In the genomic region with DNA sequence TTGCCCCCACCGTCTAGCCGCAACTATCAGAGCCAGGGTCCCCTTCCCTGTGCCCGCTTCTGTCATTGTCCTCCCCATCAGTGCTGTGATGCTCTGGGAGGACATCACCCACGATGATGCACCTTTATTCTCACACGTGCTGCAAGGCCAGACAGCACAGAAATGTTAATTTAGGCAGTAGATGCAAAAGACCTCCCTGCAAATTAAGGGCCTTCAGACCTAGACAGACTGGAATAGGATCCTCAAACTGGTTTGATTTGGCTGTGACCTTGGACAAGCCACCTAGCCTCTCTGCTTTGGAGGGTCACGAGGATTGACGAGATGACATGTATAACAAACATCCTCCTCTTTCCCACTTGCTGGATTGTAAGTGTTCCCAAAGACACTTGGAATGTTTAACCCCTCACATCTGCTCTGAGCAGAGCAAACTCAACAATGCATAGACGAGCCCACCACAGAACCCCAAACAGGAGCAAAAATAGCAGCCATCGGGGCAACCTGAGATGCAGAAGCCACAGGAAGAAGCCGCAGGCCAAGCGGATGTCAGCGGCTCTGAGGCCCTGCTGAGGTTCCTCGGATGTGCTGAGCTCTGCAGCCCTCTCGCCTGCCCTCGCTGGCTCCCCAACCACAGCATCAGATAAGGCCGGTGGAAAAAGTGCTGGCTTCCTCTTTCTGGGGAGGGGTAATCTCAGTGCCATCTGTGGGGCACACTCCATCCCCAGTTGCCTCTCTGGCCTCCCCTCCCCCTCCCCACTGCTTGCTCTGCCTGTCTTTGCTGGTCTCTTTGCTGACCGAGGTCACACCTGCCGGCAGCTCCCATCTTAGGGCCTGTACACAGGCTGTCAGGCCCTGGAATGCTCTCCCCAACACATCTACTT, we compare ENCODE assay signal across 8 cellular contexts. TPM values are rescaled to one million over a fixed set of nuclear protein-coding genes. Genes with fewer than 3 reads are reported as not detected.
DNase-seq lines count a peak whose midpoint lies in the region; ATAC-seq, FAIRE-seq and TF ChIP-seq lines count a peak whose summit lies in the region.

No MANE protein-coding gene starts in this region.

- no peak overlapping the region for H3K4me2 ChIP-seq in GM23338

- no peaks in the 10 kb centered on the region for H3K9me3 Mint-ChIP-seq in activated CD4-positive, alpha-beta T cell treated with anti-CD3 and anti-CD28 coated beads, Interleukin-2, amount 10 ng/mL, durations not matched to agents 24 days and 14 days
- H3K9me3 Mint-ChIP-seq in GM23338: no peaks in the 10 kb centered on the region

- no peaks in the 10 kb centered on the region for H4K20me1 ChIP-seq in GM23338 (replicated peaks; ENCODE audit: insufficient read depth)

- no peaks in the 10 kb centered on the region for H3K9me2 ChIP-seq in GM23338 (ENCODE audit: insufficient read depth)

- TF ChIP-seq CTCF in fibroblast of villous mesenchyme (IDR thresholded peaks at IDR 0.05; ENCODE audit: insufficient read depth, low read depth, low read length) (no peak), GM23338 (conservative IDR thresholded peaks at IDR 0.05; ENCODE audit: low read depth in 2 of 2) (no peak)

- H2AFZ ChIP-seq in GM23338: no peak overlapping the region

- no peaks in the 10 kb centered on the region for H3K36me3 ChIP-seq in GM23338 (ENCODE audit: insufficient read depth)

- H3K4me1 Mint-ChIP-seq in activated CD4-positive, alpha-beta T cell treated with anti-CD3 and anti-CD28 coated beads, Interleukin-2, amount 10 ng/mL, durations not matched to agents 24 days and 14 days: peaks cover 67% of the 10 kb centered on the region
- peaks cover 21% of the 10 kb centered on the region for H3K4me1 Mint-ChIP-seq in GM23338

- peak; percentile 88 for FAIRE-seq in HTR-8/SVneo (lab: Jason Lieb, UNC)

- peak overlapping the region; percentile 43 for H3K4me3 Mint-ChIP-seq in activated CD4-positive, alpha-beta T cell treated with anti-CD3 and anti-CD28 coated beads, Interleukin-2, amount 10 ng/mL, durations not matched to agents 24 days and 14 days
- no peak overlapping the region for H3K4me3 Mint-ChIP-seq in GM23338

- H3K27ac ChIP-seq in GM23338 (ENCODE audit: low read depth): no peak overlapping the region

- H3K27me3 Mint-ChIP-seq in activated CD4-positive, alpha-beta T cell treated with anti-CD3 and anti-CD28 coated beads, Interleukin-2, amount 10 ng/mL, durations not matched to agents 24 days and 14 days: peaks cover 33% of the 10 kb centered on the region
- H3K27me3 Mint-ChIP-seq in GM23338 (ENCODE audit: insufficient read depth, low read depth, poor library complexity): peaks cover 8% of the 10 kb centered on the region

- no peaks in the 10 kb centered on the region for H3K36me3 Mint-ChIP-seq in activated CD4-positive, alpha-beta T cell treated with anti-CD3 and anti-CD28 coated beads, Interleukin-2, amount 10 ng/mL, durations not matched to agents 24 days and 14 days (ENCODE audit: low read depth)
- no peaks in the 10 kb centered on the region for H3K36me3 Mint-ChIP-seq in GM23338 (ENCODE audit: low read depth)

- no peaks in the 10 kb centered on the region for H3F3A ChIP-seq in GM23338 (replicated peaks; ENCODE audit: low read depth)

- no peak for DNase-seq in HTR-8/SVneo (ENCODE audit: insufficient read length, low spot score)
- DNase-seq in activated CD4-positive, alpha-beta T cell treated with anti-CD3 and anti-CD28 coated beads, Interleukin-2, amount 10 ng/mL, durations not matched to agents 24 days and 14 days: peak; percentile 95
- DNase-seq in fibroblast of villous mesenchyme (ENCODE audit: low read depth): peak; percentile 86
- DNase-seq in stimulated activated CD8-positive, alpha-beta memory T cell treated with anti-CD3 and anti-CD28 coated beads, Interleukin-7, amount 100 ng/mL, for 1 hour (ENCODE audit: low read depth in 2 of 2): peak; percentile 34 to 46
- DNase-seq in NCI-H2171 treated with DMSO at 0.1 percent for 48 hours (lab: John Stamatoyannopoulos, UW): no peak
- DNase-seq in NCI-H226: no peak
- no peak for DNase-seq in GM23338 (ENCODE audit: low spot score)

- no peaks in the 10 kb centered on the region for H3K4me1 ChIP-seq in GM23338 (ENCODE audit: insufficient read depth)

- H3K4me3 ChIP-seq in fibroblast of villous mesenchyme (ENCODE audit: low read depth, low read length) (no peak overlapping the region), GM23338 (no peak overlapping the region)

- no peaks in the 10 kb centered on the region for H3K27me3 ChIP-seq in GM23338 (ENCODE audit: insufficient read depth)

- H3K27ac Mint-ChIP-seq in activated CD4-positive, alpha-beta T cell treated with anti-CD3 and anti-CD28 coated beads, Interleukin-2, amount 10 ng/mL, durations not matched to agents 24 days and 14 days: peak overlapping the region; percentile 61
- no peak overlapping the region for H3K27ac Mint-ChIP-seq in GM23338

- no peaks in the 10 kb centered on the region for H3K79me2 ChIP-seq in GM23338 (replicated peaks; ENCODE audit: insufficient read depth)

- intact Hi-C loops in activated CD4-positive, alpha-beta T cell treated with anti-CD3 and anti-CD28 coated beads, Interleukin-2, amount 10 ng/mL, durations not matched to agents 24 days and 14 days (cut with micrococcal nuclease): loop anchor here (1.0 to 2.0 kb wide), 2 partner anchors 8 to 119 kb away; no protein-coding TSS in a partner anchor

- peak; percentile 78 for ATAC-seq in GM19351 (IDR thresholded peaks at IDR 0.05; ENCODE audit: unreplicated experiment)
- ATAC-seq in GM23338: no peak; the same call in 2 of the 3 replicates

TF ChIP-seq in GM23338, 12 proteins besides CTCF, POLR2A, EP300 and RAD21 (continues in another document):
- no peak for TF ChIP-seq NANOG (IDR thresholded peaks at IDR 0.05; ENCODE audit: borderline replicate concordance)
- no peak for TF ChIP-seq ZNF331 (CRISPR knock-in tag; IDR thresholded peaks at IDR 0.05; ENCODE audit: low read depth)
- TF ChIP-seq CREB1 (CRISPR knock-in tag; IDR thresholded peaks at IDR 0.05; ENCODE audit: low read depth): no peak
- no peak for TF ChIP-seq EZH2 (IDR thresholded peaks at IDR 0.05; ENCODE audit: low read depth, unreplicated experiment)
- TF ChIP-seq ZNF114 (CRISPR knock-in tag; IDR thresholded peaks at IDR 0.05): no peak
- TF ChIP-seq, protein P1, sequence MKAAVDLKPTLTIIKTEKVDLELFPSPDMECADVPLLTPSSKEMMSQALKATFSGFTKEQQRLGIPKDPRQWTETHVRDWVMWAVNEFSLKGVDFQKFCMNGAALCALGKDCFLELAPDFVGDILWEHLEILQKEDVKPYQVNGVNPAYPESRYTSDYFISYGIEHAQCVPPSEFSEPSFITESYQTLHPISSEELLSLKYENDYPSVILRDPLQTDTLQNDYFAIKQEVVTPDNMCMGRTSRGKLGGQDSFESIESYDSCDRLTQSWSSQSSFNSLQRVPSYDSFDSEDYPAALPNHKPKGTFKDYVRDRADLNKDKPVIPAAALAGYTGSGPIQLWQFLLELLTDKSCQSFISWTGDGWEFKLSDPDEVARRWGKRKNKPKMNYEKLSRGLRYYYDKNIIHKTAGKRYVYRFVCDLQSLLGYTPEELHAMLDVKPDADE (IDR thresholded peaks at IDR 0.05): no peak
- TF ChIP-seq STAT1 (IDR thresholded peaks at IDR 0.05; ENCODE audit: unreplicated experiment): no peak
- TF ChIP-seq POLR2AphosphoS5 (IDR thresholded peaks at IDR 0.05; ENCODE audit: low read depth): no peak
- TF ChIP-seq, protein P2, sequence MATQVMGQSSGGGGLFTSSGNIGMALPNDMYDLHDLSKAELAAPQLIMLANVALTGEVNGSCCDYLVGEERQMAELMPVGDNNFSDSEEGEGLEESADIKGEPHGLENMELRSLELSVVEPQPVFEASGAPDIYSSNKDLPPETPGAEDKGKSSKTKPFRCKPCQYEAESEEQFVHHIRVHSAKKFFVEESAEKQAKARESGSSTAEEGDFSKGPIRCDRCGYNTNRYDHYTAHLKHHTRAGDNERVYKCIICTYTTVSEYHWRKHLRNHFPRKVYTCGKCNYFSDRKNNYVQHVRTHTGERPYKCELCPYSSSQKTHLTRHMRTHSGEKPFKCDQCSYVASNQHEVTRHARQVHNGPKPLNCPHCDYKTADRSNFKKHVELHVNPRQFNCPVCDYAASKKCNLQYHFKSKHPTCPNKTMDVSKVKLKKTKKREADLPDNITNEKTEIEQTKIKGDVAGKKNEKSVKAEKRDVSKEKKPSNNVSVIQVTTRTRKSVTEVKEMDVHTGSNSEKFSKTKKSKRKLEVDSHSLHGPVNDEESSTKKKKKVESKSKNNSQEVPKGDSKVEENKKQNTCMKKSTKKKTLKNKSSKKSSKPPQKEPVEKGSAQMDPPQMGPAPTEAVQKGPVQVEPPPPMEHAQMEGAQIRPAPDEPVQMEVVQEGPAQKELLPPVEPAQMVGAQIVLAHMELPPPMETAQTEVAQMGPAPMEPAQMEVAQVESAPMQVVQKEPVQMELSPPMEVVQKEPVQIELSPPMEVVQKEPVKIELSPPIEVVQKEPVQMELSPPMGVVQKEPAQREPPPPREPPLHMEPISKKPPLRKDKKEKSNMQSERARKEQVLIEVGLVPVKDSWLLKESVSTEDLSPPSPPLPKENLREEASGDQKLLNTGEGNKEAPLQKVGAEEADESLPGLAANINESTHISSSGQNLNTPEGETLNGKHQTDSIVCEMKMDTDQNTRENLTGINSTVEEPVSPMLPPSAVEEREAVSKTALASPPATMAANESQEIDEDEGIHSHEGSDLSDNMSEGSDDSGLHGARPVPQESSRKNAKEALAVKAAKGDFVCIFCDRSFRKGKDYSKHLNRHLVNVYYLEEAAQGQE (IDR thresholded peaks at IDR 0.05; ENCODE audit: unreplicated experiment): no peak
- TF ChIP-seq EZH2phosphoT487 (IDR thresholded peaks at IDR 0.05; ENCODE audit: unreplicated experiment): no peak

RNA-seq across cellular contexts. Expression of a gene that starts 35.3 kb away (rescaled TPM):
- total RNA-seq in activated CD4-positive, alpha-beta T cell treated with anti-CD3 and anti-CD28 coated beads, Interleukin-2, amount 10 ng/mL, durations not matched to agents 24 days and 14 days: 1.4 and 2.6 TPM in 2 replicates
- total RNA-seq in fibroblast of villous mesenchyme: 0.43 and 1.9 TPM in 2 replicates
- total RNA-seq in GM23338 (2014; rRNA removed; shearing (Covaris generic)): 0.54 and 1.5 TPM in 2 replicates
- polyA plus RNA-seq in GM23338 (2016; fragmentation: Nextera tagmentation; extraction: Ambion mirVana): 1.3 and 1.4 TPM in 2 replicates

Comparison
In these comparisons a context has a peak if more than half of its experiments do, and no peak if none do; other contexts are left out.
1. DNase-seq: peak in activated CD4-positive, alpha-beta T cell treated with anti-CD3 and anti-CD28 coated beads, Interleukin-2, amount 10 ng/mL, durations not matched to agents 24 days and 14 days (single experiment), fibroblast of villous mesenchyme (single experiment) and stimulated activated CD8-positive, alpha-beta memory T cell treated with anti-CD3 and anti-CD28 coated beads, Interleukin-7, amount 100 ng/mL, for 1 hour (2 of 2); none in HTR-8/SVneo (single experiment), NCI-H2171 treated with DMSO at 0.1 percent for 48 hours (single experiment), NCI-H226 (single experiment) and GM23338 (single experiment).